35 cellular contexts compared by ENCODE assay signal in the genomic region with DNA sequence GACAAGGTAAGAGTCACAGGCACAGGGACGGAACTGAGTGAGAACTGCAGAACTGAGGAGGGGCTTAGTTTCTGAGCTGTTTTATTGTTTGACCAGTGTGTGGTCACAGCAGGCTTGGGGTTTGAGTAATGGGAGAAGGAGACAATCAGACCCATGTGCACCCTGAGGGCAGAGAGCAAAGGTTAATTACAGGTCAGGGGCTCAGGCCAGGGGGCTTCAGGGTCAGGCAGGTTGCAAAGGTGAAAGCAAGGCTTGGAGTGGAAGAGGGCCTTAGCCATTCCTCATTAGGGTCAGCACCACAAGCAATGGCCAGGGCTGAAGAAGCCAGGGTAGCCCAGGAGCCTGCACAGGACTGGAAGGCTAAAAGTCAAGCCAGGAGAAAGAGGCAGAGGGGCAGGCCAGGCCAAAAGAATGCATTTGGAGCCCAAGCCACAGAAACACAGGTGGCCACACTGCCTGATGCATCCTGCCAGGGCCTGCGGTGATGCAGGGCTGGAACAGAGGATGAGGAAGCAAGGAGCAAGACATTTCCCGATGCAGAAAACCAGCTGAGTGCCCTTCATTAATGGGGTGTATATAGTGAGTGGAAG.
"Had no signal": no experiment of that assay in that cellular context is flagged by ENCODE, and none has a peak within 500 bp of the region (broad histone marks: within the 10 kb centered on the region; RNA-seq: fewer than 3 reads in every experiment).

No MANE protein-coding gene starts in this region.

- H3K4me3 ChIP-seq: adrenal gland, body of pancreas had no signal

- FAIRE-seq: colon, endometrium, endothelial cell of umbilical vein, frontal cortex had no signal

- H3K27ac Mint-ChIP-seq: activated B cell treated with CpG ODN at 0.5 μM for 24 hours; activated CD8-positive, alpha-beta T cell treated with anti-CD3 and anti-CD28 coated beads for 36 hours; activated naive CD4-positive, alpha-beta T cell treated with anti-CD3 and anti-CD28 coated beads for 36 hours; activated naive CD4-positive, alpha-beta T cell treated with anti-CD3 and anti-CD28 coated beads, Interleukin-2, amount 50 U/mL, for 24 hours; activated naive CD8-positive, alpha-beta T cell treated with anti-CD3 and anti-CD28 coated beads for 36 hours; activated naive CD8-positive, alpha-beta T cell treated with anti-CD3 and anti-CD28 coated beads, Interleukin-2, amount 50 U/mL, for 24 hours; activated T-helper 1 cell treated with anti-CD3 and anti-CD28 coated beads, Interleukin-12 subunit alpha, Interleukin-12 subunit beta, Interleukin-2, Interleukin-4 antibody, amounts not matched to agents 30 ng/mL and 10 ng/mL and 1 ng/mL, durations not matched to agents 14 hours and 24 hours and 36 hours; activated T-helper 2 cell treated with anti-CD3 and anti-CD28 coated beads, Interferon-gamma antibody, Interleukin-2, Interleukin-4, amounts not matched to agents 10 μg/mL and 5 μg/mL and 100 μg/mL, durations not matched to agents 14 hours and 24 hours and 36 hours; T-cell; T-helper 17 cell; T-helper 2 cell treated with Interferon-gamma antibody and Interleukin-4, amounts not matched to agents 5 μg/mL and 100 μg/mL, for 36 hours had no signal

- H3K36me3 ChIP-seq: adrenal gland, WERI-Rb-1 had no signal

- H3K27ac ChIP-seq: adrenal gland, body of pancreas, epithelial cell of prostate, WERI-Rb-1 had no signal

- H3K9me3 ChIP-seq: adrenal gland, body of pancreas had no signal

- ATAC-seq: activated CD4-positive, CD25-positive, alpha-beta regulatory T cell treated with anti-CD3 and anti-CD28 coated beads, Interleukin-2, amount 50 U/mL, for 24 hours; activated CD8-positive, alpha-beta T cell treated with anti-CD3 and anti-CD28 coated beads for 36 hours; activated naive CD8-positive, alpha-beta T cell treated with anti-CD3 and anti-CD28 coated beads, Interleukin-2, amount 50 U/mL, for 24 hours; body of pancreas; T-helper 17 cell had no signal

- H3K4me1 ChIP-seq: adrenal gland had no signal

- H3K4me3 Mint-ChIP-seq: activated B cell treated with CpG ODN at 0.5 μM for 24 hours; activated CD8-positive, alpha-beta T cell treated with anti-CD3 and anti-CD28 coated beads for 36 hours; activated naive CD4-positive, alpha-beta T cell treated with anti-CD3 and anti-CD28 coated beads for 36 hours; activated naive CD4-positive, alpha-beta T cell treated with anti-CD3 and anti-CD28 coated beads, Interleukin-2, amount 50 U/mL, for 24 hours; activated naive CD8-positive, alpha-beta T cell treated with anti-CD3 and anti-CD28 coated beads for 36 hours; activated naive CD8-positive, alpha-beta T cell treated with anti-CD3 and anti-CD28 coated beads, Interleukin-2, amount 50 U/mL, for 24 hours; activated T-helper 1 cell treated with anti-CD3 and anti-CD28 coated beads, Interleukin-12 subunit alpha, Interleukin-12 subunit beta, Interleukin-2, Interleukin-4 antibody, amounts not matched to agents 30 ng/mL and 10 ng/mL and 1 ng/mL, durations not matched to agents 14 hours and 24 hours and 36 hours; T-cell; T-helper 17 cell; T-helper 2 cell treated with Interferon-gamma antibody and Interleukin-4, amounts not matched to agents 5 μg/mL and 100 μg/mL, for 36 hours had no signal

- H3K9me3 Mint-ChIP-seq: activated B cell treated with CpG ODN at 0.5 μM for 24 hours; activated CD8-positive, alpha-beta T cell treated with anti-CD3 and anti-CD28 coated beads for 36 hours; activated naive CD4-positive, alpha-beta T cell treated with anti-CD3 and anti-CD28 coated beads for 36 hours; activated naive CD4-positive, alpha-beta T cell treated with anti-CD3 and anti-CD28 coated beads, Interleukin-2, amount 50 U/mL, for 24 hours; activated naive CD8-positive, alpha-beta T cell treated with anti-CD3 and anti-CD28 coated beads for 36 hours; activated naive CD8-positive, alpha-beta T cell treated with anti-CD3 and anti-CD28 coated beads, Interleukin-2, amount 50 U/mL, for 24 hours; activated T-helper 1 cell treated with anti-CD3 and anti-CD28 coated beads, Interleukin-12 subunit alpha, Interleukin-12 subunit beta, Interleukin-2, Interleukin-4 antibody, amounts not matched to agents 30 ng/mL and 10 ng/mL and 1 ng/mL, durations not matched to agents 14 hours and 24 hours and 36 hours; activated T-helper 2 cell treated with anti-CD3 and anti-CD28 coated beads, Interferon-gamma antibody, Interleukin-2, Interleukin-4, amounts not matched to agents 10 μg/mL and 5 μg/mL and 100 μg/mL, durations not matched to agents 14 hours and 24 hours and 36 hours; T-cell; T-helper 2 cell treated with Interferon-gamma antibody and Interleukin-4, amounts not matched to agents 5 μg/mL and 100 μg/mL, for 36 hours had no signal

- H3K36me3 Mint-ChIP-seq: activated naive CD4-positive, alpha-beta T cell treated with anti-CD3 and anti-CD28 coated beads, Interleukin-2, amount 50 U/mL, for 24 hours; activated naive CD8-positive, alpha-beta T cell treated with anti-CD3 and anti-CD28 coated beads for 36 hours; T-cell had no signal

- DNase-seq: activated B cell treated with CpG ODN at 0.5 μM for 24 hours; activated CD4-positive, alpha-beta T cell treated with anti-CD3 and anti-CD28 coated beads for 48 hours; activated CD4-positive, alpha-beta T cell treated with anti-CD3 and anti-CD28 coated beads, Interleukin-2, amount 50 U/mL, for 1 hour; activated CD4-positive, alpha-beta T cell treated with anti-CD3 and anti-CD28 coated beads, Interleukin-2, amount 50 U/mL, for 48 hours; activated CD8-positive, alpha-beta memory T cell treated with anti-CD3 and anti-CD28 coated beads for 24 hours; activated CD8-positive, alpha-beta T cell treated with anti-CD3 and anti-CD28 coated beads for 36 hours; activated effector memory CD4-positive, alpha-beta T cell treated with anti-CD3 and anti-CD28 coated beads, Interleukin-2, amount 50 U/mL, for 16 hours; activated naive CD4-positive, alpha-beta T cell treated with anti-CD3 and anti-CD28 coated beads for 36 hours; activated naive CD8-positive, alpha-beta T cell treated with anti-CD3 and anti-CD28 coated beads for 36 hours; activated naive CD8-positive, alpha-beta T cell treated with anti-CD3 and anti-CD28 coated beads, Interleukin-2, amount 50 U/mL, for 24 hours; activated T-cell treated with anti-CD3 and anti-CD28 coated beads, Interleukin-2, amount 50 U/mL, for 1 hour; activated T-cell treated with anti-CD3 and anti-CD28 coated beads, Interleukin-2, amount 50 U/mL, for 48 hours; adrenal gland; amygdala; aorta; body of pancreas; cortex of kidney; dermis blood vessel endothelial cell; effector CD8-positive, alpha-beta T cell; foreskin fibroblast; head of caudate nucleus; T-cell; T-helper 17 cell; T1000; WERI-Rb-1 had no signal

- H3K27me3 Mint-ChIP-seq: activated naive CD8-positive, alpha-beta T cell treated with anti-CD3 and anti-CD28 coated beads for 36 hours had no signal

- H3K4me1 Mint-ChIP-seq: activated B cell treated with CpG ODN at 0.5 μM for 24 hours; activated naive CD4-positive, alpha-beta T cell treated with anti-CD3 and anti-CD28 coated beads, Interleukin-2, amount 50 U/mL, for 24 hours; activated naive CD8-positive, alpha-beta T cell treated with anti-CD3 and anti-CD28 coated beads for 36 hours; activated naive CD8-positive, alpha-beta T cell treated with anti-CD3 and anti-CD28 coated beads, Interleukin-2, amount 50 U/mL, for 24 hours had no signal

- H3K27me3 ChIP-seq: adrenal gland, body of pancreas had no signal
